In genomic region chr10:6823770-6824169, GRCh38 we compare ENCODE assay signal across 24 cellular contexts.
"Had no signal": no experiment of that assay in that cellular context is flagged by ENCODE, and none has a peak within 500 bp of the region (broad histone marks: within the 10 kb centered on the region; RNA-seq: fewer than 3 reads in every experiment).

No MANE protein-coding gene starts in this region.

- H3K9me3 Mint-ChIP-seq: activated CD4-positive, alpha-beta memory T cell treated with anti-CD3 and anti-CD28 coated beads for 36 hours; activated CD4-positive, alpha-beta T cell treated with anti-CD3 and anti-CD28 coated beads, Interleukin-2, amount 10 ng/mL, durations not matched to agents 7 days and 5 days; activated naive CD4-positive, alpha-beta T cell treated with anti-CD3 and anti-CD28 coated beads for 36 hours; activated T-helper 17 cell treated with anti-CD3 and anti-CD28 coated beads, Interleukin-2, amount 50 U/mL, for 72 hours; brain had no signal

- H3K36me3 Mint-ChIP-seq: activated CD4-positive, alpha-beta memory T cell treated with anti-CD3 and anti-CD28 coated beads for 36 hours; activated naive CD8-positive, alpha-beta T cell; brain had no signal

- H3K27ac Mint-ChIP-seq: activated CD4-positive, alpha-beta memory T cell treated with anti-CD3 and anti-CD28 coated beads for 36 hours; activated CD4-positive, alpha-beta T cell treated with anti-CD3 and anti-CD28 coated beads, Interleukin-2, amount 10 ng/mL, durations not matched to agents 7 days and 5 days; activated naive CD4-positive, alpha-beta T cell treated with anti-CD3 and anti-CD28 coated beads for 36 hours; activated naive CD8-positive, alpha-beta T cell; activated T-helper 17 cell treated with anti-CD3 and anti-CD28 coated beads, Interleukin-2, amount 50 U/mL, for 72 hours; brain had no signal

- H3K4me3 Mint-ChIP-seq: activated CD4-positive, alpha-beta memory T cell treated with anti-CD3 and anti-CD28 coated beads for 36 hours; activated CD4-positive, alpha-beta T cell treated with anti-CD3 and anti-CD28 coated beads, Interleukin-2, amount 10 ng/mL, durations not matched to agents 7 days and 5 days; activated naive CD4-positive, alpha-beta T cell treated with anti-CD3 and anti-CD28 coated beads for 36 hours; activated naive CD8-positive, alpha-beta T cell; activated T-helper 17 cell treated with anti-CD3 and anti-CD28 coated beads, Interleukin-2, amount 50 U/mL, for 72 hours; brain had no signal

- DNase-seq: activated CD4-positive, alpha-beta memory T cell treated with anti-CD3 and anti-CD28 coated beads for 36 hours; activated CD4-positive, alpha-beta T cell treated with anti-CD3 and anti-CD28 coated beads, Interleukin-2, amount 10 ng/mL, durations not matched to agents 7 days and 5 days; activated CD4-positive, CD25-positive, alpha-beta regulatory T cell; activated CD8-positive, alpha-beta memory T cell treated with anti-CD3 and anti-CD28 coated beads for 24 hours; activated gamma-delta T cell; activated naive CD4-positive, alpha-beta T cell treated with anti-CD3 and anti-CD28 coated beads for 36 hours; activated T-cell treated with anti-CD3 and anti-CD28 coated beads, Interleukin-2, amount 50 U/mL, for 48 hours; amygdala; cerebellar nuclear complex; KG1; NCI-H1092; NCI-H1417; NCI-H1930; NCI-H2171 treated with DMSO at 0.1 percent for 48 hours; NCI-H226; NCI-H526 treated with DMSO at 0.1 percent for 48 hours; NCI-H82; OCI-M1; SHP77 treated with DMSO at 0.1 percent for 48 hours; T-helper 2 cell; T1000 had no signal

- ATAC-seq: activated T-helper 17 cell treated with anti-CD3 and anti-CD28 coated beads, Interleukin-2, amount 50 U/mL, for 72 hours had no signal

- H3K4me1 Mint-ChIP-seq: activated CD4-positive, alpha-beta T cell treated with anti-CD3 and anti-CD28 coated beads, Interleukin-2, amount 10 ng/mL, durations not matched to agents 7 days and 5 days; activated T-helper 17 cell treated with anti-CD3 and anti-CD28 coated beads, Interleukin-2, amount 50 U/mL, for 72 hours; brain had no signal
